8 cellular contexts compared by ENCODE assay signal in the genomic region with DNA sequence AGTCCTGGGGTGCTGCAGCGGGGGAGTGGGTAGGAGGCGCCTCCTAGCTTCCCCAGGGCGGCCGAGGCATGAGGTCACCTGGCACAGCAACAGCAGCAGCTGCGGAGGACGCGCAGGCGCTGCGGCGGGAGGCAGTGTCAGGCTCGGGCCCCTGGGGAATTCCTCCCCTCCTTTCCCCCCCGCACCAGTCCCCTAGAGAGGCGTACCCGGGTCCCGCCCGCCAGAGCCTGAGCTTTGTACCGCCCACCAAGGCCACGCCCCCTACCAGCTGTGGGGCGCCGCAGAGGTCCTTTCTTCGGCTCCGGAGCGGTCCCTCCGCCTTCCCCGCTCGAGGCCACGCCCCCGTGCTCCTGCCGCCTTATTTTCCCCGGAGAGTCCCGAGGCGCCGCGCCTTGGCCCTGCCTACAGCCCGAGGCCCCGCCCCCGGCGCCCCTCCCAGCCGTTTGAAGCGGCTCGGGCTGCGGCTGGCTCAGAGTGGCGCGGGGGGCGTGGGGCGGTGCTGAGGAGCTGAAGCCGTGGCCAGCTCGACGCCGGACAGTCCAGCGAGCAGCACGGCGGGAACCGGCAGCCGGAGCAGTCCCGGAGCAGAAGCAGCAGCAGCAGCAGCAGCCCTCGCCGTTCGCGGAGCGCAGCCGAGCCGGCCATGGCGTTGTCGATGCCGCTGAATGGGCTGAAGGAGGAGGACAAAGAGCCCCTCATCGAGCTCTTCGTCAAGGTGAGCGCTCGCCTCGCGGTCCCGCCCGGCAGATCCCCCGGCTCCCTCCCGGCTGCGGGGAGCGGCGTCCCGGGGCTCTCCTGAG. TPM values are rescaled to one million over a fixed set of nuclear protein-coding genes. Genes with fewer than 3 reads are reported as not detected.
DNase-seq lines count a peak whose midpoint lies in the region; ATAC-seq and TF ChIP-seq lines count a peak whose summit lies in the region.

A gene (plus strand): TSS at position 537 of the 800 bp plus-strand sequence. CDS start 107 bp downstream, at position 644.

- H3K4me3 ChIP-seq in Peyer's patch (peak within 1 kb of the TSS; percentile 70 to 97 (median 84)), esophagus muscularis mucosa (peak within 1 kb of the TSS; percentile 92 to 100 (median 98))

- in situ Hi-C loops in KBM-7 (cut with MboI; ENCODE audit: low pct_unique_long_range_greater_than_20kb, low sequenced_read_pairs): no loop called here

- peak in 2 of 6 experiments; percentile 25 to 41 for TF ChIP-seq CTCF in Peyer's patch (IDR thresholded peaks at IDR 0.05)
- TF ChIP-seq CTCF in esophagus muscularis mucosa (IDR thresholded peaks at IDR 0.05): peak; percentile 21 to 66 (median 49)

- WGBS in esophagus muscularis mucosa: 0% methylated on average over 12 of the region's 80 CpGs

- H3K36me3 ChIP-seq in Peyer's patch (no peaks in the 10 kb centered on the region), esophagus muscularis mucosa (no peaks in the 10 kb centered on the region)

- peak; percentile 17 for TF ChIP-seq EP300 in esophagus muscularis mucosa (IDR thresholded peaks at IDR 0.05)

- peak within 1 kb of the TSS; percentile 88 to 96 (median 92) for H3K27ac ChIP-seq in Peyer's patch
- H3K27ac ChIP-seq in esophagus muscularis mucosa (replicated peaks in 1 of 4): peak within 1 kb of the TSS; percentile 99 to 100 (median 100)

- DNase-seq in DMS153 treated with DMSO at 0.1 percent for 48 hours (lab: John Stamatoyannopoulos, UW; ENCODE audit: unreplicated experiment) (peak; percentile 99), KBM-7 (peak; percentile 100), Peyer's patch (peak; percentile 100), esophagus muscularis mucosa (ENCODE audit: extremely low spot score) (peak; percentile 100), myocyte (ENCODE audit: low read depth) (peak; percentile 99)
- DNase-seq in activated T-cell treated with anti-CD3 and anti-CD28 coated beads, Interleukin-2, amount 50 U/mL, for 48 hours: peak; percentile 100
- peak; percentile 99 for DNase-seq in stimulated activated CD8-positive, alpha-beta memory T cell treated with anti-CD3 and anti-CD28 coated beads, Interleukin-7, amount 100 ng/mL, for 48 hours (ENCODE audit: extremely low read depth in 1 of 2, low read depth in 1 of 2)

- peak; percentile 66 for ATAC-seq in GM21619 (IDR thresholded peaks at IDR 0.05; ENCODE audit: unreplicated experiment)

- TF ChIP-seq POLR2A in Peyer's patch (IDR thresholded peaks at IDR 0.05) (peak; percentile 64 to 75), esophagus muscularis mucosa (IDR thresholded peaks at IDR 0.05; ENCODE audit: low read depth) (peak; percentile 98)

- H3K4me1 ChIP-seq in Peyer's patch: peaks cover 0 to 24% (median 6%) of the 10 kb centered on the region in 4 donors
- H3K4me1 ChIP-seq in esophagus muscularis mucosa: peaks cover 39 to 58% (median 50%) of the 10 kb centered on the region in 4 donors

- no peaks in the 10 kb centered on the region for H3K27me3 ChIP-seq in Peyer's patch
- no peaks in the 10 kb centered on the region for H3K27me3 ChIP-seq in esophagus muscularis mucosa

- no peaks in the 10 kb centered on the region for H3K9me3 ChIP-seq in Peyer's patch
- no peaks in the 10 kb centered on the region for H3K9me3 ChIP-seq in esophagus muscularis mucosa

- intact Hi-C loops in esophagus muscularis mucosa (cut with DNase I): loop anchor here (2.0 kb wide), 2 partner anchors 56 to 84 kb away; no protein-coding TSS in a partner anchor

RNA-seq across cellular contexts. Expression of the gene that starts here (rescaled TPM):
- 10 to 100 TPM; 17.3 to 63.5 (median 32.6) TPM for total RNA-seq in Peyer's patch
- 100 to 1,000 TPM; 375 to 606 (median 595) TPM for total RNA-seq in esophagus muscularis mucosa
- 910 and 1,271 TPM in 2 replicates for total RNA-seq in myocyte
- 498 TPM for polyA plus RNA-seq in myocyte (2012)

Comparison
In these comparisons a context has a peak if more than half of its experiments do, and no peak if none do; other contexts are left out.
1. Peak in every context shown above with its lines: DNase-seq, ATAC-seq, H3K4me3 ChIP-seq and H3K27ac ChIP-seq.
2. RNA of the gene that starts here (total RNA-seq): 910 to 1,271 TPM in myocyte and 375 to 606 TPM in esophagus muscularis mucosa; 17.3 to 63.5 TPM in Peyer's patch; every median in the first group is over 4 times any median in the second.